In genomic region chr20:57200882-57201723, GRCh38 we compare ENCODE assay signal across 17 cellular contexts.
"Had no signal": no experiment of that assay in that cellular context is flagged by ENCODE, and none has a peak within 500 bp of the region (broad histone marks: within the 10 kb centered on the region; RNA-seq: fewer than 3 reads in every experiment).

No MANE protein-coding gene starts in this region.

- DNase-seq: activated CD4-positive, alpha-beta memory T cell treated with anti-CD3 and anti-CD28 coated beads for 36 hours; activated CD4-positive, alpha-beta T cell treated with anti-CD3 and anti-CD28 coated beads for 36 hours; activated CD8-positive, alpha-beta memory T cell treated with anti-CD3 and anti-CD28 coated beads, Interleukin-2, amount 10 ng/mL, durations not matched to agents 7 days and 5 days; activated naive CD4-positive, alpha-beta T cell treated with anti-CD3 and anti-CD28 coated beads, Interleukin-2, amount 10 ng/mL, durations not matched to agents 7 days and 5 days; activated T-cell treated with anti-CD3 and anti-CD28 coated beads, Interleukin-2, amount 50 U/mL, for 1 hour; dorsolateral prefrontal cortex; endodermal cell; head of caudate nucleus; immature natural killer cell; stimulated activated CD4-positive, alpha-beta T cell treated with anti-CD3 and anti-CD28 coated beads, Interleukin-2, amount 100 ng/mL, for 48 hours; tibial artery had no signal

- H3K4me1 ChIP-seq: ascending aorta, tibial artery had no signal

- H3K9me3 ChIP-seq: ascending aorta, pancreas, tibial artery, vagina had no signal

- H3K27me3 ChIP-seq: ascending aorta, pancreas, vagina had no signal

- FAIRE-seq: frontal cortex, pancreas had no signal

- H3K36me3 ChIP-seq: ascending aorta, pancreas, tibial artery, vagina had no signal

- H3K4me3 ChIP-seq: ascending aorta, dorsolateral prefrontal cortex, lung, pancreas, tibial artery, vagina had no signal

- H3K27ac ChIP-seq: ascending aorta, dorsolateral prefrontal cortex, pancreas, tibial artery, vagina had no signal

- ATAC-seq: activated CD4-positive, alpha-beta T cell treated with anti-CD3 and anti-CD28 coated beads for 36 hours; activated CD8-positive, alpha-beta memory T cell treated with anti-CD3 and anti-CD28 coated beads, Interleukin-2, amount 10 ng/mL, durations not matched to agents 7 days and 5 days; pancreas; stimulated activated memory B cell treated with anti-CD40 and anti-IgM and Interleukin-4, amounts not matched to agents 10 μg/mL and 1 μg/mL and 100 μg/mL, for 72 hours had no signal
